In genomic region chr1:10638559-10639300, GRCh38 we compare ENCODE assay signal across 17 cellular contexts.
A peak's percentile ranks its signal among the peaks of the same experiment; 100 is the strongest.
DNase-seq lines count a peak whose midpoint lies in the region; ATAC-seq and TF ChIP-seq lines count a peak whose summit lies in the region.
"Had no signal": no experiment of that assay in that cellular context is flagged by ENCODE, and none has a peak within 500 bp of the region (broad histone marks: within the 10 kb centered on the region; RNA-seq: fewer than 3 reads in every experiment).

No MANE protein-coding gene starts in this region.

- POLR2A ChIA-PET in activated CD4-positive, alpha-beta T cell treated with anti-CD3 and anti-CD28 coated beads, Interleukin-2, amount 10 ng/mL, durations not matched to agents 7 days and 5 days (lab: Charles Lee): no interaction called here
- POLR2A ChIA-PET in PC-3 (lab: Charles Lee; ENCODE audit: unreplicated experiment): no interaction called here

- intact Hi-C loops in PC-3 (cut with micrococcal nuclease): loop anchor here (5.0 kb wide), 1 partner anchor 154 kb away; no protein-coding TSS in a partner anchor

- DNase-seq in activated CD4-positive, alpha-beta T cell treated with anti-CD3 and anti-CD28 coated beads, Interleukin-2, amount 10 ng/mL, durations not matched to agents 7 days and 5 days: no peak
- DNase-seq in activated CD4-positive, alpha-beta T cell treated with anti-CD3 and anti-CD28 coated beads, Interleukin-2, amount 50 U/mL, for 4 hours: no peak
- no peak for DNase-seq in coronary artery (ENCODE audit: low spot score)
- no peak for DNase-seq in tibial nerve (ENCODE audit: low spot score in 2 of 2)
- no peak for DNase-seq in SW 1271 (lab: John Stamatoyannopoulos, UW)
- DNase-seq in DMS114 treated with DMSO at 0.1 percent for 48 hours (lab: John Stamatoyannopoulos, UW; ENCODE audit: unreplicated experiment): no peak
- no peak for DNase-seq in PC-3
- DNase-seq: activated B cell treated with CpG ODN at 0.5 μM for 24 hours; activated T-cell treated with anti-CD3 and anti-CD28 coated beads, Interleukin-2, amount 50 U/mL, for 72 hours; DMS153; islet precursor cell; NCI-H1105 treated with DMSO at 0.1 percent for 48 hours; NCI-H510A; SHP77 treated with DMSO at 0.1 percent for 48 hours had no signal

- no TSS peak for BruUV-seq in PC-3 (replicated peaks; lab: Mats Ljungman, UMichigan)

- no peak for TF ChIP-seq CTCF in coronary artery (IDR thresholded peaks at IDR 0.05)
- no peak for TF ChIP-seq CTCF in tibial nerve (IDR thresholded peaks at IDR 0.05)
- no peak for TF ChIP-seq CTCF in PC-3 (conservative IDR thresholded peaks at IDR 0.05; ENCODE audit: low read depth, low read length)

- no peaks in the 10 kb centered on the region for H4K20me1 ChIP-seq in PC-3 (ENCODE audit: low read length)

- no peak overlapping the region for H2AFZ ChIP-seq in PC-3 (ENCODE audit: low read length)

- H3K9ac ChIP-seq in muscle layer of colon (ENCODE audit: low read length): no peak overlapping the region
- H3K9ac ChIP-seq in PC-3 (ENCODE audit: low read length): no peak overlapping the region

- no peaks in the 10 kb centered on the region for H3K36me3 Mint-ChIP-seq in activated CD4-positive, alpha-beta T cell treated with anti-CD3 and anti-CD28 coated beads, Interleukin-2, amount 10 ng/mL, durations not matched to agents 7 days and 5 days (ENCODE audit: low read depth)

- peaks cover 51% of the 10 kb centered on the region for H3K4me1 ChIP-seq in muscle layer of colon (ENCODE audit: insufficient read depth, low read length)
- H3K4me1 ChIP-seq in tibial nerve: peaks cover 0 to 47% (median 12%) of the 10 kb centered on the region in 4 donors
- H3K4me1 ChIP-seq in PC-3 (ENCODE audit: insufficient read depth, low read length): peaks cover 24% of the 10 kb centered on the region

- H3K79me2 ChIP-seq in PC-3 (ENCODE audit: low read length): no peaks in the 10 kb centered on the region

- H3F3A ChIP-seq in PC-3 (ENCODE audit: low read length, unreplicated experiment): no peaks in the 10 kb centered on the region

- H3K9me3 ChIP-seq in muscle layer of colon (ENCODE audit: low read length) (no peaks in the 10 kb centered on the region), tibial nerve (no peaks in the 10 kb centered on the region), PC-3 (ENCODE audit: low read length) (no peaks in the 10 kb centered on the region)

- H3K4me3 Mint-ChIP-seq in activated CD4-positive, alpha-beta T cell treated with anti-CD3 and anti-CD28 coated beads, Interleukin-2, amount 10 ng/mL, durations not matched to agents 7 days and 5 days: peak overlapping the region; percentile 32
- H3K4me3 Mint-ChIP-seq: activated B cell treated with CpG ODN at 0.5 μM for 24 hours; activated T-cell treated with anti-CD3 and anti-CD28 coated beads, Interleukin-2, amount 50 U/mL, for 72 hours had no signal

- CTCF ChIA-PET in activated CD4-positive, alpha-beta T cell treated with anti-CD3 and anti-CD28 coated beads, Interleukin-2, amount 10 ng/mL, durations not matched to agents 7 days and 5 days (lab: Charles Lee): no interaction called here
- CTCF ChIA-PET in PC-3 (lab: Charles Lee): no interaction called here

- no peak for TF ChIP-seq POLR2A in tibial nerve (IDR thresholded peaks at IDR 0.05)

- TF ChIP-seq EP300 in tibial nerve (IDR thresholded peaks at IDR 0.05): no peak

- no peaks in the 10 kb centered on the region for H3K9me3 Mint-ChIP-seq in activated CD4-positive, alpha-beta T cell treated with anti-CD3 and anti-CD28 coated beads, Interleukin-2, amount 10 ng/mL, durations not matched to agents 7 days and 5 days
- H3K9me3 Mint-ChIP-seq: activated B cell treated with CpG ODN at 0.5 μM for 24 hours; activated T-cell treated with anti-CD3 and anti-CD28 coated beads, Interleukin-2, amount 50 U/mL, for 72 hours had no signal

- H3K27me3 Mint-ChIP-seq in activated CD4-positive, alpha-beta T cell treated with anti-CD3 and anti-CD28 coated beads, Interleukin-2, amount 10 ng/mL, durations not matched to agents 7 days and 5 days: peaks cover 7% of the 10 kb centered on the region
- H3K27me3 Mint-ChIP-seq: activated B cell treated with CpG ODN at 0.5 μM for 24 hours had no signal

- no peak for ATAC-seq in PC-3
- ATAC-seq: esophagus mucosa, HCT116 had no signal

- H3K36me3 ChIP-seq in muscle layer of colon (ENCODE audit: insufficient read depth, low read length): peaks cover 23% of the 10 kb centered on the region
- H3K36me3 ChIP-seq in tibial nerve: no peaks in the 10 kb centered on the region
- H3K36me3 ChIP-seq in PC-3 (ENCODE audit: low read depth, low read length): no peaks in the 10 kb centered on the region

- no peaks in the 10 kb centered on the region for H3K27me3 ChIP-seq in muscle layer of colon (ENCODE audit: control insufficient read depth in 1 of 2, insufficient read depth in 2 of 2, low read length in 2 of 2)
- H3K27me3 ChIP-seq in tibial nerve: peaks cover 0 to 38% of the 10 kb centered on the region in 2 donors
- no peaks in the 10 kb centered on the region for H3K27me3 ChIP-seq in PC-3 (ENCODE audit: low read length)

- WGBS in tibial nerve, 2 donors: 16 to 17% methylated on average over 34 to 58 of the region's 116 CpGs

- H3K27ac ChIP-seq in coronary artery: peak overlapping the region; percentile 20 to 49
- peak overlapping the region; percentile 61 for H3K27ac ChIP-seq in muscle layer of colon (ENCODE audit: low read depth, low read length)
- peak overlapping the region in 2 of 4 donors; percentile 44 to 76 for H3K27ac ChIP-seq in tibial nerve
- H3K27ac ChIP-seq in PC-3 (ENCODE audit: low read length): no peak overlapping the region

- H3K4me3 ChIP-seq in coronary artery (peak overlapping the region; percentile 57), muscle layer of colon (ENCODE audit: low read depth in 1 of 2, low read length in 2 of 2) (no peak overlapping the region), tibial nerve (peak overlapping the region; percentile 17 to 56 (median 31)), PC-3 (ENCODE audit: low read length) (no peak overlapping the region)

- H3K4me1 Mint-ChIP-seq in activated CD4-positive, alpha-beta T cell treated with anti-CD3 and anti-CD28 coated beads, Interleukin-2, amount 10 ng/mL, durations not matched to agents 7 days and 5 days: no peaks in the 10 kb centered on the region
- H3K4me1 Mint-ChIP-seq: activated B cell treated with CpG ODN at 0.5 μM for 24 hours had no signal

- H3K4me2 ChIP-seq in PC-3 (ENCODE audit: low read length): no peak overlapping the region

- H3K9me2 ChIP-seq in PC-3 (replicated peaks; ENCODE audit: low read length): no peaks in the 10 kb centered on the region

- H3K27ac Mint-ChIP-seq in activated CD4-positive, alpha-beta T cell treated with anti-CD3 and anti-CD28 coated beads, Interleukin-2, amount 10 ng/mL, durations not matched to agents 7 days and 5 days: no peak overlapping the region
- H3K27ac Mint-ChIP-seq: activated B cell treated with CpG ODN at 0.5 μM for 24 hours; activated T-cell treated with anti-CD3 and anti-CD28 coated beads, Interleukin-2, amount 50 U/mL, for 72 hours had no signal

Comparison
In these comparisons a context has a peak if more than half of its experiments do, and no peak if none do; other contexts are left out.
1. H3K4me3 ChIP-seq: peak in coronary artery (single experiment) and tibial nerve (4 of 4); none in muscle layer of colon (0 of 2) and PC-3 (single experiment).